Comparison of ENCODE assay signal across 34 cellular contexts in genomic region chr5:33905381-33905780, GRCh38. TPM values are rescaled to one million over a fixed set of nuclear protein-coding genes. Genes with fewer than 3 reads are reported as not detected.
"Had no signal": no experiment of that assay in that cellular context is flagged by ENCODE, and none has a peak within 500 bp of the region (broad histone marks: within the 10 kb centered on the region; RNA-seq: fewer than 3 reads in every experiment).

No MANE protein-coding gene starts in this region.

- H3K4me2 ChIP-seq: hepatocyte had no signal

- H3K27ac ChIP-seq: breast epithelium, cardiac muscle cell, colonic mucosa, gastroesophageal sphincter, heart right ventricle, hepatocyte, WERI-Rb-1 had no signal

- H3K9me3 ChIP-seq: colonic mucosa had no signal

- H3K4me1 Mint-ChIP-seq: activated B cell treated with CpG ODN at 0.5 μM for 24 hours; activated naive CD4-positive, alpha-beta T cell treated with anti-CD3 and anti-CD28 coated beads, Interleukin-2, amount 10 ng/mL, durations not matched to agents 7 days and 5 days; activated naive CD8-positive, alpha-beta T cell treated with anti-CD3 and anti-CD28 coated beads, Interleukin-2, amount 10 ng/mL, durations not matched to agents 7 days and 5 days; brain; T-helper 17 cell had no signal

- H3K4me1 ChIP-seq: breast epithelium, colonic mucosa, gastroesophageal sphincter, heart right ventricle had no signal

- H3K4me3 ChIP-seq: breast epithelium, cardiac muscle cell, colonic mucosa, gastroesophageal sphincter, heart right ventricle, hepatocyte had no signal

- H3K36me3 ChIP-seq: breast epithelium, cardiac muscle cell, colonic mucosa, gastroesophageal sphincter, heart right ventricle, WERI-Rb-1 had no signal

- DNase-seq: activated B cell treated with CpG ODN at 0.5 μM for 24 hours; activated CD4-positive, alpha-beta T cell treated with anti-CD3 and anti-CD28 coated beads for 48 hours; activated CD4-positive, alpha-beta T cell treated with anti-CD3 and anti-CD28 coated beads, Interleukin-2, amount 50 U/mL, for 1 hour; activated CD4-positive, alpha-beta T cell treated with anti-CD3 and anti-CD28 coated beads, Interleukin-2, amount 50 U/mL, for 48 hours; activated CD8-positive, alpha-beta memory T cell treated with anti-CD3 and anti-CD28 coated beads for 24 hours; activated CD8-positive, alpha-beta T cell treated with anti-CD3 and anti-CD28 coated beads for 36 hours; activated gamma-delta T cell; activated naive CD4-positive, alpha-beta T cell; activated naive CD4-positive, alpha-beta T cell treated with anti-CD3 and anti-CD28 coated beads, Interleukin-2, amount 10 ng/mL, durations not matched to agents 7 days and 5 days; activated naive CD8-positive, alpha-beta T cell treated with anti-CD3 and anti-CD28 coated beads, Interleukin-2, amount 10 ng/mL, durations not matched to agents 7 days and 5 days; activated T-cell treated with anti-CD3 and anti-CD28 coated beads, Interleukin-2, amount 50 U/mL, for 72 hours; amniotic stem cell; anterior cingulate cortex; central memory CD4-positive, alpha-beta T cell; cerebellar nuclear complex; colonic mucosa; effector CD8-positive, alpha-beta T cell; foreskin melanocyte; heart right ventricle; T-helper 1 cell; T-helper 17 cell; T1000; WERI-Rb-1 had no signal

- H3K27me3 Mint-ChIP-seq: activated CD8-positive, alpha-beta T cell treated with anti-CD3 and anti-CD28 coated beads for 36 hours; T-helper 17 cell had no signal

- H2AFZ ChIP-seq: hepatocyte had no signal

- H3K27ac Mint-ChIP-seq: activated B cell treated with CpG ODN at 0.5 μM for 24 hours; activated CD8-positive, alpha-beta T cell treated with anti-CD3 and anti-CD28 coated beads for 36 hours; activated naive CD4-positive, alpha-beta T cell treated with anti-CD3 and anti-CD28 coated beads, Interleukin-2, amount 10 ng/mL, durations not matched to agents 7 days and 5 days; activated naive CD4-positive, alpha-beta T cell treated with anti-CD3 and anti-CD28 coated beads, Interleukin-2, amount 50 U/mL, for 72 hours; activated naive CD8-positive, alpha-beta T cell treated with anti-CD3 and anti-CD28 coated beads, Interleukin-2, amount 10 ng/mL, durations not matched to agents 7 days and 5 days; activated T-cell treated with anti-CD3 and anti-CD28 coated beads, Interleukin-2, amount 50 U/mL, for 72 hours; brain; T-helper 17 cell; T-helper 2 cell treated with Interferon-gamma antibody and Interleukin-4, amounts not matched to agents 5 μg/mL and 100 μg/mL, for 36 hours had no signal

- H3K4me3 Mint-ChIP-seq: activated B cell treated with CpG ODN at 0.5 μM for 24 hours; activated CD8-positive, alpha-beta T cell treated with anti-CD3 and anti-CD28 coated beads for 36 hours; activated naive CD4-positive, alpha-beta T cell treated with anti-CD3 and anti-CD28 coated beads, Interleukin-2, amount 10 ng/mL, durations not matched to agents 7 days and 5 days; activated naive CD8-positive, alpha-beta T cell treated with anti-CD3 and anti-CD28 coated beads, Interleukin-2, amount 10 ng/mL, durations not matched to agents 7 days and 5 days; activated T-cell treated with anti-CD3 and anti-CD28 coated beads, Interleukin-2, amount 50 U/mL, for 72 hours; brain; T-helper 17 cell; T-helper 2 cell treated with Interferon-gamma antibody and Interleukin-4, amounts not matched to agents 5 μg/mL and 100 μg/mL, for 36 hours had no signal

- H3K27me3 ChIP-seq: breast epithelium, cardiac muscle cell, colonic mucosa, gastroesophageal sphincter, heart right ventricle, hepatocyte had no signal

- H3K36me3 Mint-ChIP-seq: activated naive CD4-positive, alpha-beta T cell treated with anti-CD3 and anti-CD28 coated beads, Interleukin-2, amount 10 ng/mL, durations not matched to agents 7 days and 5 days; activated naive CD8-positive, alpha-beta T cell treated with anti-CD3 and anti-CD28 coated beads, Interleukin-2, amount 10 ng/mL, durations not matched to agents 7 days and 5 days; brain had no signal

RNA-seq across cellular contexts. Expression of gene ADAMTS12, which starts 13.6 kb away (rescaled TPM):
- total RNA-seq: activated B cell treated with CpG ODN at 0.5 μM for 24 hours; activated CD8-positive, alpha-beta T cell treated with anti-CD3 and anti-CD28 coated beads for 36 hours; activated naive CD4-positive, alpha-beta T cell treated with anti-CD3 and anti-CD28 coated beads, Interleukin-2, amount 50 U/mL, for 72 hours; activated naive CD8-positive, alpha-beta T cell treated with anti-CD3 and anti-CD28 coated beads, Interleukin-2, amount 10 ng/mL, durations not matched to agents 7 days and 5 days; T-helper 17 cell had no signal

RNA-seq across cellular contexts. Expression of gene RXFP3, which starts 30.8 kb away (rescaled TPM):
- total RNA-seq: activated B cell treated with CpG ODN at 0.5 μM for 24 hours; activated CD8-positive, alpha-beta T cell treated with anti-CD3 and anti-CD28 coated beads for 36 hours; activated naive CD4-positive, alpha-beta T cell treated with anti-CD3 and anti-CD28 coated beads, Interleukin-2, amount 50 U/mL, for 72 hours; activated naive CD8-positive, alpha-beta T cell treated with anti-CD3 and anti-CD28 coated beads, Interleukin-2, amount 10 ng/mL, durations not matched to agents 7 days and 5 days; activated T-cell treated with anti-CD3 and anti-CD28 coated beads, Interleukin-2, amount 50 U/mL, for 72 hours; breast epithelium; cardiac muscle cell; colonic mucosa; dermis microvascular lymphatic vessel endothelial cell; epithelial cell of proximal tubule; esophagus mucosa; gastroesophageal sphincter; glomerular endothelial cell; heart right ventricle; hepatocyte; T-helper 17 cell had no signal
- polyA plus RNA-seq: cardiac muscle cell, hepatocyte had no signal
